In genomic region chr12:62713190-62713589, GRCh38 we compare ENCODE assay signal across 18 cellular contexts.
DNase-seq lines count a peak whose midpoint lies in the region; TF ChIP-seq lines count a peak whose summit lies in the region.
"Had no signal": no experiment of that assay in that cellular context is flagged by ENCODE, and none has a peak within 500 bp of the region (broad histone marks: within the 10 kb centered on the region; RNA-seq: fewer than 3 reads in every experiment).

No MANE protein-coding gene starts in this region.

- intact Hi-C loops in Caco-2 (cut with micrococcal nuclease; ENCODE audit: unreplicated experiment): no loop called here

- H2AFZ ChIP-seq in mesenchymal stem cell (ENCODE audit: low read depth, low read length): no peak overlapping the region

- BruUV-seq in Caco-2 (replicated peaks; lab: Mats Ljungman, UMichigan): no TSS peak

- no peak overlapping the region for H2BK15ac ChIP-seq in mesenchymal stem cell (ENCODE audit: low read depth, poor library complexity, severe bottlenecking)

- H3K36me3 Mint-ChIP-seq in Caco-2 (ENCODE audit: insufficient read depth, unreplicated experiment) (peaks cover 97% of the 10 kb centered on the region), brain (no peaks in the 10 kb centered on the region)
- H3K36me3 Mint-ChIP-seq: CD8-positive, alpha-beta T cell had no signal

- no peak for TF ChIP-seq CTCF in Caco-2 (IDR thresholded peaks at IDR 0.05; ENCODE audit: insufficient read depth in 1 of 2, low read depth in 1 of 2, low read length in 1 of 2, severe bottlenecking in 1 of 2, unreplicated experiment in 1 of 2)
- no peak for TF ChIP-seq CTCF in brain (conservative IDR thresholded peaks at IDR 0.05)

- POLR2A ChIA-PET in Caco-2 (lab: Charles Lee): no interaction called here

- no peak overlapping the region for H3K14ac ChIP-seq in mesenchymal stem cell (ENCODE audit: low read length in 2 of 2)

- H3K27me3 ChIP-seq in Caco-2 (replicated peaks; ENCODE audit: control insufficient read depth, insufficient read depth, low read length) (no peaks in the 10 kb centered on the region), mesenchymal stem cell (ENCODE audit: control insufficient read depth in 1 of 2, insufficient read depth in 1 of 2, low read length in 2 of 2) (no peaks in the 10 kb centered on the region), subcutaneous abdominal adipose tissue (ENCODE audit: control insufficient read depth in 5 of 5, insufficient read depth in 4 of 5, low read length in 5 of 5) (no peaks in the 10 kb centered on the region)
- H3K27me3 ChIP-seq: BLaER1 treated with 17β-estradiol and CSF1 and Interleukin-3, amounts not matched to agents 10 nM and 100 nM had no signal

- H3K79me1 ChIP-seq in mesenchymal stem cell (replicated peaks; ENCODE audit: low read length, poor library complexity, severe bottlenecking): peaks cover 2% of the 10 kb centered on the region

- H3K18ac ChIP-seq in mesenchymal stem cell (ENCODE audit: low read depth in 1 of 2, low read length in 2 of 2): peak overlapping the region in 1 of 2 experiments; percentile 5

- DNase-seq in Caco-2: no peak
- DNase-seq in mesenchymal stem cell: no peak
- DNase-seq in mesenteric fat pad (ENCODE audit: low spot score): no peak
- no peak for DNase-seq in activated CD4-positive, CD25-positive, alpha-beta regulatory T cell (lab: John Stamatoyannopoulos, UW)
- DNase-seq in NCI-H2196 (lab: John Stamatoyannopoulos, UW; ENCODE audit: unreplicated experiment): no peak
- DNase-seq: CD8-positive, alpha-beta T cell; DMS53; NCI-H1417; NCI-H187; NCI-H2107; NCI-H2227 treated with DMSO at 0.1 percent for 48 hours; RPMI8226 had no signal

- H3K4me1 Mint-ChIP-seq in Caco-2 (ENCODE audit: low read depth, unreplicated experiment): peaks cover 4% of the 10 kb centered on the region
- H3K4me1 Mint-ChIP-seq in brain: peaks cover 85% of the 10 kb centered on the region

- H3K9me3 Mint-ChIP-seq in Caco-2 (ENCODE audit: unreplicated experiment) (no peaks in the 10 kb centered on the region), brain (peaks cover 0 to 4% (median 0%) of the 10 kb centered on the region in 5 experiments)
- H3K9me3 Mint-ChIP-seq: CD8-positive, alpha-beta T cell had no signal

- 100% methylated on average over 1 of the region's 1 CpG for WGBS in mesenchymal stem cell

- H3K4me3 Mint-ChIP-seq in Caco-2 (ENCODE audit: unreplicated experiment) (no peak overlapping the region), brain (peak overlapping the region in 2 of 5 experiments; percentile 16 to 56)
- H3K4me3 Mint-ChIP-seq: CD8-positive, alpha-beta T cell had no signal

- H3K4me2 ChIP-seq in mesenchymal stem cell (ENCODE audit: low read length, poor library complexity, severe bottlenecking): no peak overlapping the region
- H3K4me2 ChIP-seq: BLaER1 treated with 17β-estradiol and CSF1 and Interleukin-3, amounts not matched to agents 10 nM and 100 nM; KMS-11 had no signal

- H3K9me3 ChIP-seq in Caco-2: no peaks in the 10 kb centered on the region
- no peaks in the 10 kb centered on the region for H3K9me3 ChIP-seq in mesenchymal stem cell (ENCODE audit: control insufficient read depth, low read length)
- no peaks in the 10 kb centered on the region for H3K9me3 ChIP-seq in subcutaneous abdominal adipose tissue (ENCODE audit: control insufficient read depth in 5 of 5, low read length in 5 of 5)
- H3K9me3 ChIP-seq: BLaER1 treated with 17β-estradiol and CSF1 and Interleukin-3, amounts not matched to agents 10 nM and 100 nM; HAP-1 had no signal

- H3K27ac ChIP-seq in mesenchymal stem cell (ENCODE audit: low read length, poor library complexity, severe bottlenecking) (no peak overlapping the region), subcutaneous abdominal adipose tissue (ENCODE audit: low read depth, low read length) (peak overlapping the region; percentile 54)
- H3K27ac ChIP-seq: BLaER1 treated with 17β-estradiol and CSF1 and Interleukin-3, amounts not matched to agents 10 nM and 100 nM; HL-60; KMS-11 had no signal

- H3K4me1 ChIP-seq in Caco-2: no peaks in the 10 kb centered on the region
- peaks cover 22% of the 10 kb centered on the region for H3K4me1 ChIP-seq in mesenchymal stem cell (ENCODE audit: control insufficient read depth, insufficient read depth, low read depth, low read length)
- H3K4me1 ChIP-seq in subcutaneous abdominal adipose tissue (ENCODE audit: control insufficient read depth in 5 of 5, insufficient read depth in 5 of 5, low read length in 5 of 5): peaks cover 9 to 30% (median 27%) of the 10 kb centered on the region in 5 donors

- CTCF ChIA-PET in Caco-2 (lab: Charles Lee): no interaction called here

- H3K23ac ChIP-seq in mesenchymal stem cell (ENCODE audit: low read length in 2 of 2): no peak overlapping the region

- H4K91ac ChIP-seq in mesenchymal stem cell (ENCODE audit: low read length): no peak overlapping the region

- no peak overlapping the region for H3K4me3 ChIP-seq in Caco-2 (ENCODE audit: low read depth, low read length)
- no peak overlapping the region for H3K4me3 ChIP-seq in mesenchymal stem cell (ENCODE audit: insufficient read depth in 1 of 2, low read depth in 1 of 2, low read length in 2 of 2)
- H3K4me3 ChIP-seq in subcutaneous abdominal adipose tissue (ENCODE audit: low read depth in 1 of 5, low read length in 5 of 5): no peak overlapping the region
- H3K4me3 ChIP-seq: BLaER1 treated with 17β-estradiol and CSF1 and Interleukin-3, amounts not matched to agents 10 nM and 100 nM; HAP-1 had no signal

- H3K36me3 ChIP-seq in Caco-2 (ENCODE audit: control insufficient read depth, insufficient read depth, low read length) (peaks cover 1% of the 10 kb centered on the region; the same call in 1 of the 2 replicates), mesenchymal stem cell (ENCODE audit: control insufficient read depth in 1 of 2, insufficient read depth in 2 of 2, low read depth in 1 of 2, low read length in 2 of 2) (no peaks in the 10 kb centered on the region), subcutaneous abdominal adipose tissue (ENCODE audit: control insufficient read depth in 5 of 5, insufficient read depth in 5 of 5, low read length in 5 of 5) (no peaks in the 10 kb centered on the region)
- H3K36me3 ChIP-seq: BLaER1 treated with 17β-estradiol and CSF1 and Interleukin-3, amounts not matched to agents 10 nM and 100 nM; HAP-1 had no signal

- peak overlapping the region; percentile 10 for H2AK5ac ChIP-seq in mesenchymal stem cell (ENCODE audit: low read length, severe bottlenecking)

- H4K8ac ChIP-seq in mesenchymal stem cell (ENCODE audit: low read length): no peak overlapping the region

- no peaks in the 10 kb centered on the region for H3K27me3 Mint-ChIP-seq in Caco-2 (ENCODE audit: insufficient read depth, unreplicated experiment)
- H3K27me3 Mint-ChIP-seq in brain: peaks cover 4% of the 10 kb centered on the region

- peak overlapping the region; percentile 30 for H3K27ac Mint-ChIP-seq in Caco-2 (ENCODE audit: unreplicated experiment)
- H3K27ac Mint-ChIP-seq in brain: peak overlapping the region; percentile 86 to 97 (median 89)
- H3K27ac Mint-ChIP-seq: CD8-positive, alpha-beta T cell had no signal

- no peak overlapping the region for H3K4ac ChIP-seq in mesenchymal stem cell (ENCODE audit: low read depth in 1 of 2, low read length in 2 of 2)

- H3K9ac ChIP-seq in mesenchymal stem cell (ENCODE audit: low read length) (peak overlapping the region; percentile 82), subcutaneous abdominal adipose tissue (ENCODE audit: low read length in 5 of 5) (no peak overlapping the region)
- H3K9ac ChIP-seq: BLaER1 treated with 17β-estradiol and CSF1 and Interleukin-3, amounts not matched to agents 10 nM and 100 nM; KMS-11 had no signal

- H2BK12ac ChIP-seq in mesenchymal stem cell (ENCODE audit: low read length in 2 of 2): no peak overlapping the region

- H2BK120ac ChIP-seq in mesenchymal stem cell (ENCODE audit: low read depth, low read length): no peak overlapping the region

- H2BK5ac ChIP-seq in mesenchymal stem cell (ENCODE audit: low read depth, low read length, poor library complexity, severe bottlenecking): no peak overlapping the region
